ENCODE assay signal across 8 cellular contexts in the genomic region with DNA sequence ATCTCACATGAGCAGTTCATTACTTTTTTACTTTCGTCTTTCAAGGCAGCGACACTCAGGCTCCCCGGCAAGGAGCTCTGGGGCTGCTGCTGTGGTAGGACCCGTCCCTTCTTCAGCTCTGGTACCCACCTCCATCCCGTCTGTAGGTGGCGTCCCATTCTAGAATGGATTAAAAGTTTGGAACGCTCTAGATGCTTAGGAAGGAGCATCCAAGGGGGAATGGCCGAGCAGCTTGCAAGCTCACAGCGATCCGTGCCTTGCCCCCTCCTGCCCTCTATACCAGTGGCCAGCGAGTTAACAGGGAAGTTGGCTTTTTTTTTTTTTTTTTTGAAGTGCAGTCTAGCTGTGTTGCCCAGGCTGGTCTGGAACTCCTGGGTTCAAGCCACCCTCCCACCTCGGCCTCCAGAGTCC. TPM values are rescaled to one million over a fixed set of nuclear protein-coding genes. Genes with fewer than 3 reads are reported as not detected.
A peak's percentile ranks its signal among the peaks of the same experiment; 100 is the strongest.
DNase-seq lines count a peak whose midpoint lies in the region; ATAC-seq and TF ChIP-seq lines count a peak whose summit lies in the region.

No MANE protein-coding gene starts in this region.

- H3K27ac ChIP-seq in right lobe of liver = peak overlapping the region in 2 of 3 donors; percentile 18 to 24

- H3K36me3 ChIP-seq in right lobe of liver = no peaks in the 10 kb centered on the region

- peak; percentile 47 for ATAC-seq in HG02973 (IDR thresholded peaks at IDR 0.05; ENCODE audit: unreplicated experiment)
- peak; percentile 59 for ATAC-seq in activated CD8-positive, alpha-beta T cell treated with anti-CD3 and anti-CD28 coated beads, Interleukin-2, amount 10 ng/mL, durations not matched to agents 7 days and 5 days
- ATAC-seq in right lobe of liver = peak; percentile 47 to 74 (median 60)
- ATAC-seq in HG03520 (IDR thresholded peaks at IDR 0.05; ENCODE audit: unreplicated experiment) = no peak

- CTCF ChIA-PET in activated CD8-positive, alpha-beta T cell treated with anti-CD3 and anti-CD28 coated beads, Interleukin-2, amount 10 ng/mL, durations not matched to agents 7 days and 5 days (lab: Charles Lee) = interaction anchor here (0.6 to 1.6 kb wide), 22 partner anchors 8 to 174 kb away, joined by 3 to 12 read pairs (median 4); partner anchors contain the start of gene TTYH3

- no peak overlapping the region for H3K4me3 ChIP-seq in right lobe of liver

- H3K27me3 ChIP-seq in right lobe of liver = no peaks in the 10 kb centered on the region

- no peaks in the 10 kb centered on the region for H3K36me3 Mint-ChIP-seq in activated CD8-positive, alpha-beta T cell treated with anti-CD3 and anti-CD28 coated beads, Interleukin-2, amount 10 ng/mL, durations not matched to agents 7 days and 5 days (ENCODE audit: low read depth)

- no peaks in the 10 kb centered on the region for H3K9me3 Mint-ChIP-seq in activated CD8-positive, alpha-beta T cell treated with anti-CD3 and anti-CD28 coated beads, Interleukin-2, amount 10 ng/mL, durations not matched to agents 7 days and 5 days (ENCODE audit: insufficient read depth)

- peaks cover 13% of the 10 kb centered on the region for H3K4me1 Mint-ChIP-seq in activated CD8-positive, alpha-beta T cell treated with anti-CD3 and anti-CD28 coated beads, Interleukin-2, amount 10 ng/mL, durations not matched to agents 7 days and 5 days (ENCODE audit: low read depth)

- H3K9me3 ChIP-seq in right lobe of liver = no peaks in the 10 kb centered on the region

- POLR2A ChIA-PET in activated CD8-positive, alpha-beta T cell treated with anti-CD3 and anti-CD28 coated beads, Interleukin-2, amount 10 ng/mL, durations not matched to agents 7 days and 5 days (lab: Charles Lee) = no interaction called here

- peak overlapping the region; percentile 2 for H3K27ac Mint-ChIP-seq in activated CD8-positive, alpha-beta T cell treated with anti-CD3 and anti-CD28 coated beads, Interleukin-2, amount 10 ng/mL, durations not matched to agents 7 days and 5 days

- DNase-seq in DMS53 (lab: John Stamatoyannopoulos, UW) (peak; percentile 19), DMS53 treated with DMSO at 0.1 percent for 48 hours (lab: John Stamatoyannopoulos, UW; ENCODE audit: unreplicated experiment) (no peak), right lobe of liver (peak in 1 of 3 donors; percentile 50), NCI-H2171 treated with DMSO at 0.1 percent for 48 hours (lab: John Stamatoyannopoulos, UW) (no peak), NCI-H2227 (lab: John Stamatoyannopoulos, UW; ENCODE audit: unreplicated experiment) (no peak)
- peak; percentile 50 for DNase-seq in activated CD8-positive, alpha-beta T cell treated with anti-CD3 and anti-CD28 coated beads, Interleukin-2, amount 10 ng/mL, durations not matched to agents 7 days and 5 days

- intact Hi-C loops in right lobe of liver (cut with DNase I) = no loop called here

- peaks cover 0 to 10% (median 2%) of the 10 kb centered on the region in 4 donors for H3K4me1 ChIP-seq in right lobe of liver

- TF ChIP-seq POLR2A in right lobe of liver (IDR thresholded peaks at IDR 0.05) = no peak

- 32% methylated on average over 11 of the region's 12 CpGs for WGBS in right lobe of liver (ENCODE audit: insufficient coverage, low coverage, low lambda C conversion rate, missing lambda C conversion rate)

- H3K4me3 Mint-ChIP-seq in activated CD8-positive, alpha-beta T cell treated with anti-CD3 and anti-CD28 coated beads, Interleukin-2, amount 10 ng/mL, durations not matched to agents 7 days and 5 days = no peak overlapping the region

- H3K27me3 Mint-ChIP-seq in activated CD8-positive, alpha-beta T cell treated with anti-CD3 and anti-CD28 coated beads, Interleukin-2, amount 10 ng/mL, durations not matched to agents 7 days and 5 days (ENCODE audit: low read depth) = peaks cover 3% of the 10 kb centered on the region

- peak in 3 of 4 donors; percentile 36 to 42 (median 42) for TF ChIP-seq CTCF in right lobe of liver (IDR thresholded peaks at IDR 0.05)

RNA-seq across cellular contexts. Expression of gene TTYH3, which starts 22.8 kb away (rescaled TPM):
- 10 to 100 TPM; 37.0 to 37.7 TPM for total RNA-seq in activated CD8-positive, alpha-beta T cell treated with anti-CD3 and anti-CD28 coated beads, Interleukin-2, amount 10 ng/mL, durations not matched to agents 7 days and 5 days
- 10 to 100 TPM; 10.3 to 59.3 (median 37.6) TPM for total RNA-seq in right lobe of liver

RNA-seq across cellular contexts. Expression of gene IQCE, which starts 50.2 kb away (rescaled TPM):
- 10 to 100 TPM; 11.6 to 12.4 TPM for total RNA-seq in activated CD8-positive, alpha-beta T cell treated with anti-CD3 and anti-CD28 coated beads, Interleukin-2, amount 10 ng/mL, durations not matched to agents 7 days and 5 days
- 1 to 10 TPM; 3.7 to 7.0 (median 4.0) TPM for total RNA-seq in right lobe of liver

RNA-seq across cellular contexts. Expression of gene BRAT1, which starts 53.7 kb away (rescaled TPM):
- total RNA-seq in activated CD8-positive, alpha-beta T cell treated with anti-CD3 and anti-CD28 coated beads, Interleukin-2, amount 10 ng/mL, durations not matched to agents 7 days and 5 days = 10 to 100 TPM; 39.4 to 40.7 TPM
- total RNA-seq in right lobe of liver = 10 to 100 TPM; 11.1 to 25.9 (median 14.8) TPM

Comparison
In these comparisons a context has a peak if more than half of its experiments do, and no peak if none do; other contexts are left out.
1. DNase-seq: peak in DMS53 (single experiment) and activated CD8-positive, alpha-beta T cell treated with anti-CD3 and anti-CD28 coated beads, Interleukin-2, amount 10 ng/mL, durations not matched to agents 7 days and 5 days (single experiment); none in DMS53 treated with DMSO at 0.1 percent for 48 hours (single experiment), NCI-H2171 treated with DMSO at 0.1 percent for 48 hours (single experiment) and NCI-H2227 (single experiment).